Comparison of ENCODE assay signal across 8 cellular contexts in genomic region chr1:159828916-159829634, GRCh38. TPM values are rescaled to one million over a fixed set of nuclear protein-coding genes. Genes with fewer than 3 reads are reported as not detected.
DNase-seq lines count a peak whose midpoint lies in the region; ATAC-seq and TF ChIP-seq lines count a peak whose summit lies in the region.
"Had no signal": no experiment of that assay in that cellular context is flagged by ENCODE, and none has a peak within 500 bp of the region (broad histone marks: within the 10 kb centered on the region; RNA-seq: fewer than 3 reads in every experiment).

No MANE protein-coding gene starts in this region.

- no peaks in the 10 kb centered on the region for H3K27me3 ChIP-seq in breast epithelium
- H3K27me3 ChIP-seq in lower lobe of right lung (ENCODE audit: low read depth) = no peaks in the 10 kb centered on the region

- peak in 2 of 3 donors; percentile 40 to 49 for TF ChIP-seq CTCF in breast epithelium (IDR thresholded peaks at IDR 0.05)
- TF ChIP-seq CTCF in lower lobe of right lung (IDR thresholded peaks at IDR 0.05) = peak; percentile 60

- H3K36me3 ChIP-seq in breast epithelium (no peaks in the 10 kb centered on the region), lower lobe of right lung (no peaks in the 10 kb centered on the region)

- H3K9me3 ChIP-seq in breast epithelium (no peaks in the 10 kb centered on the region), lower lobe of right lung (no peaks in the 10 kb centered on the region)

- intact Hi-C loops in breast epithelium (cut with DNase I; ENCODE audit: low total_unique reads) = no loop called here
- intact Hi-C loops in lower lobe of right lung (cut with DNase I) = no loop called here

- H3K4me3 ChIP-seq in breast epithelium (no peak overlapping the region), lower lobe of right lung (peak overlapping the region; percentile 45)

- no peaks in the 10 kb centered on the region for H3K4me1 ChIP-seq in breast epithelium
- H3K4me1 ChIP-seq in lower lobe of right lung = peaks cover 54% of the 10 kb centered on the region

- H3K27ac ChIP-seq in breast epithelium = no peak overlapping the region
- H3K27ac ChIP-seq in lower lobe of right lung = no peak overlapping the region

- TF ChIP-seq POLR2A in breast epithelium (IDR thresholded peaks at IDR 0.05) = no peak

- peak; percentile 64 for ATAC-seq in GM18508 (IDR thresholded peaks at IDR 0.05; ENCODE audit: insufficient read depth, unreplicated experiment)
- ATAC-seq in HG02642 (IDR thresholded peaks at IDR 0.05; ENCODE audit: poor library complexity, unreplicated experiment) = peak; percentile 83
- ATAC-seq in lower lobe of right lung = peak; percentile 81 to 85

- DNase-seq in NCI-H187 treated with DMSO at 0.1 percent for 48 hours (lab: John Stamatoyannopoulos, UW) = peak; percentile 40
- no peak for DNase-seq in breast epithelium (ENCODE audit: low spot score in 2 of 2)
- DNase-seq in lower lobe of right lung = peak; percentile 72
- DNase-seq in NCI-H2081 treated with DMSO at 0.1 percent for 48 hours (lab: John Stamatoyannopoulos, UW) = no peak
- no peak for DNase-seq in DMS79 (lab: John Stamatoyannopoulos, UW)

RNA-seq across cellular contexts. Expression of gene SLAMF8, which starts 2.4 kb away (rescaled TPM):
- total RNA-seq in breast epithelium (10 to 100 TPM in 2 of 3 donors, 1 to 10 TPM in 1; 2.3 to 15.4 (median 12.3) TPM), lower lobe of right lung (51.2 TPM)

RNA-seq across cellular contexts. Expression of gene FCRL6, which starts 26.9 kb away (rescaled TPM):
- 1 to 10 TPM in 1 of 3 donors, under 1 TPM in 2; 0.80 to 2.8 (median 0.98) TPM for total RNA-seq in breast epithelium
- total RNA-seq in lower lobe of right lung = 2.3 TPM

RNA-seq across cellular contexts. Expression of gene VSIG8, which starts 33.4 kb away (rescaled TPM):
- total RNA-seq in breast epithelium = under 1 TPM in 2 of 3 donors, not detected in 1; 0.15 to 0.16 TPM
- total RNA-seq in lower lobe of right lung = 0.35 TPM
- total RNA-seq: activated CD8-positive, alpha-beta memory T cell treated with anti-CD3 and anti-CD28 coated beads for 36 hours had no signal

RNA-seq across cellular contexts. Expression of gene DUSP23, which starts 48.3 kb away (rescaled TPM):
- total RNA-seq in breast epithelium (100 to 1,000 TPM in 2 of 3 donors, 10 to 100 TPM in 1; 92.7 to 187 (median 147) TPM), lower lobe of right lung (55.5 TPM)

Comparison
In these comparisons a context has a peak if more than half of its experiments do, and no peak if none do; other contexts are left out.
1. DNase-seq: peak in NCI-H187 treated with DMSO at 0.1 percent for 48 hours (single experiment) and lower lobe of right lung (single experiment); none in breast epithelium (0 of 2), NCI-H2081 treated with DMSO at 0.1 percent for 48 hours (single experiment) and DMS79 (single experiment).
2. Peak in every context shown above with its lines, with median percentiles within 50 percentile points of each other: ATAC-seq.